Comparison of ENCODE assay signal across 18 cellular contexts in the genomic region with DNA sequence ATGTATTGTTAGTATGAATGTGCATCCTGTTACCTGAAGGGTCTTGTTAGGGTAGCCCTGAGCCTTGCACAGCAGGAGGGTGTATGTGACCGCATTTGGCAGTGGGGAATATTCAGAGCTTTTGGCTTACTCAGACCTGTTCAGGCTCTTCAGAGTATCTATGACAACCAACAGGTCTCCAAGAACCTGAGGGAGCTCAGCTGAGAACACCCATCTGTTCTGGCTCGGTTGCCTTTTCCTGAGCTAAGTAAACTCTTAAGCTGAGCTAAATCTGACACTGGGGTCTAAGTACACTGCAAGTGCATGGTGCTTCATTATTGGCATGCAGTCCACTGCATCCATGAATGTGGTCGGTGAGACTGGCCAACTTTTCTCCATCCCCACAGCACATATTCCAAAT.
"Had no signal": no experiment of that assay in that cellular context is flagged by ENCODE, and none has a peak within 500 bp of the region (broad histone marks: within the 10 kb centered on the region; RNA-seq: fewer than 3 reads in every experiment).

No MANE protein-coding gene starts in this region.

- ATAC-seq: K562, Panc1, PC-3, T-cell had no signal

- H3K4me3 ChIP-seq: K562 had no signal

- DNase-seq: Kasumi-1, MM.1S, NCI-H1092 treated with DMSO at 0.1 percent for 48 hours, NCI-H1436, NCI-H187, NCI-H2029, NCI-H2081 treated with DMSO at 0.1 percent for 48 hours, NCI-H345, NCI-H446 treated with DMSO at 0.1 percent for 48 hours, NCI-H526, SHP77, SK-N-SH, SW 1271, T-cell had no signal

- FAIRE-seq: HTR-8/SVneo, K562 had no signal
